In the genomic region with DNA sequence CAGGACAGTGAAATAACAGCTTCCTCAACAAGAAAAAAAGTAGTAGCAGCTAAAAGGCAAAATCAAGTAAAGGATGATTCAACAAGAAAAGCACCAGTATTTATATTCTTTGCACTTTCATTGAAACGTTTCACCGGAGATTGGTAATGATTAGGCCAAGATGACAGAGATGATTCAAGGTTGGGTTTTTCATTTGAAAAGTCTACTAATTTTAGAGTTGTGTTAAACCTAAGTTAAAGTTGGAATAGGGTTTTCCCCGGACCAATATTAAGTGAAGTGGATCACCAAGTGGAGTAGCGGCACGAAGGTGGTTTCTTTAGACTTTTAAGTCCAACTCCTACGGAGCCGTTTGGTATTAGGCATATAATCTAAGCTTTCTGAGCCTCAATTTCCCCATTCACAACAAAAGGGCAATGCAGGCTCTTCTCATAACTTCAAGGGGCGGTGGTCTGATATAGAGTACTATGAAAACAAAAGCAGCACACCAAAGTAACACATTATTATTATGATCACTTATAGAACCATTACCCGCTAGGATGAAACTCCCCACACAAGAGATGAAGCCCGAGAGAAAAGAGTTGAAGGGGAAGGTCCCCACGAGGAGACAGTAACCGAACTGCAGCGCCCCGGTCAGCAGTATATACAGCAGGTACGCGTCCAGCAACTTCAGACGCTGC, we compare ENCODE assay signal across 2 cellular contexts.
TF ChIP-seq lines count a peak whose summit lies in the region.

No MANE protein-coding gene starts in this region.

TF ChIP-seq in HCT116, 20 proteins besides CTCF, POLR2A, EP300 and RAD21 (continued from another document):
- TF ChIP-seq EZH2 (IDR thresholded peaks at IDR 0.05) (no peak), TCF7L2 (IDR thresholded peaks at IDR 0.05; ENCODE audit: borderline replicate concordance, extremely low read depth, insufficient read depth, insufficient read length) (no peak), SP1 (IDR thresholded peaks at IDR 0.05; ENCODE audit: low read depth) (no peak)
- TF ChIP-seq, protein P1, sequence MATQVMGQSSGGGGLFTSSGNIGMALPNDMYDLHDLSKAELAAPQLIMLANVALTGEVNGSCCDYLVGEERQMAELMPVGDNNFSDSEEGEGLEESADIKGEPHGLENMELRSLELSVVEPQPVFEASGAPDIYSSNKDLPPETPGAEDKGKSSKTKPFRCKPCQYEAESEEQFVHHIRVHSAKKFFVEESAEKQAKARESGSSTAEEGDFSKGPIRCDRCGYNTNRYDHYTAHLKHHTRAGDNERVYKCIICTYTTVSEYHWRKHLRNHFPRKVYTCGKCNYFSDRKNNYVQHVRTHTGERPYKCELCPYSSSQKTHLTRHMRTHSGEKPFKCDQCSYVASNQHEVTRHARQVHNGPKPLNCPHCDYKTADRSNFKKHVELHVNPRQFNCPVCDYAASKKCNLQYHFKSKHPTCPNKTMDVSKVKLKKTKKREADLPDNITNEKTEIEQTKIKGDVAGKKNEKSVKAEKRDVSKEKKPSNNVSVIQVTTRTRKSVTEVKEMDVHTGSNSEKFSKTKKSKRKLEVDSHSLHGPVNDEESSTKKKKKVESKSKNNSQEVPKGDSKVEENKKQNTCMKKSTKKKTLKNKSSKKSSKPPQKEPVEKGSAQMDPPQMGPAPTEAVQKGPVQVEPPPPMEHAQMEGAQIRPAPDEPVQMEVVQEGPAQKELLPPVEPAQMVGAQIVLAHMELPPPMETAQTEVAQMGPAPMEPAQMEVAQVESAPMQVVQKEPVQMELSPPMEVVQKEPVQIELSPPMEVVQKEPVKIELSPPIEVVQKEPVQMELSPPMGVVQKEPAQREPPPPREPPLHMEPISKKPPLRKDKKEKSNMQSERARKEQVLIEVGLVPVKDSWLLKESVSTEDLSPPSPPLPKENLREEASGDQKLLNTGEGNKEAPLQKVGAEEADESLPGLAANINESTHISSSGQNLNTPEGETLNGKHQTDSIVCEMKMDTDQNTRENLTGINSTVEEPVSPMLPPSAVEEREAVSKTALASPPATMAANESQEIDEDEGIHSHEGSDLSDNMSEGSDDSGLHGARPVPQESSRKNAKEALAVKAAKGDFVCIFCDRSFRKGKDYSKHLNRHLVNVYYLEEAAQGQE (IDR thresholded peaks at IDR 0.05; ENCODE audit: low read depth): no peak

TF ChIP-seq in HEK293T, 16 proteins besides CTCF, POLR2A, EP300 and RAD21 (continued from another document):
- TF ChIP-seq, protein P2, sequence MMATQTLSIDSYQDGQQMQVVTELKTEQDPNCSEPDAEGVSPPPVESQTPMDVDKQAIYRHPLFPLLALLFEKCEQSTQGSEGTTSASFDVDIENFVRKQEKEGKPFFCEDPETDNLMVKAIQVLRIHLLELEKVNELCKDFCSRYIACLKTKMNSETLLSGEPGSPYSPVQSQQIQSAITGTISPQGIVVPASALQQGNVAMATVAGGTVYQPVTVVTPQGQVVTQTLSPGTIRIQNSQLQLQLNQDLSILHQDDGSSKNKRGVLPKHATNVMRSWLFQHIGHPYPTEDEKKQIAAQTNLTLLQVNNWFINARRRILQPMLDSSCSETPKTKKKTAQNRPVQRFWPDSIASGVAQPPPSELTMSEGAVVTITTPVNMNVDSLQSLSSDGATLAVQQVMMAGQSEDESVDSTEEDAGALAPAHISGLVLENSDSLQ (IDR thresholded peaks at IDR 0.05): no peak
- TF ChIP-seq L3MBTL2 (conservative IDR thresholded peaks at IDR 0.05) (no peak), NFRKB (IDR thresholded peaks at IDR 0.05) (no peak), FOXM1 (IDR thresholded peaks at IDR 0.05; ENCODE audit: borderline replicate concordance) (no peak)
